ENCODE assay signal across 19 cellular contexts in genomic region chr2:34332813-34333212, GRCh38.
DNase-seq lines count a peak whose midpoint lies in the region; ATAC-seq, FAIRE-seq and TF ChIP-seq lines count a peak whose summit lies in the region.
"Had no signal": no experiment of that assay in that cellular context is flagged by ENCODE, and none has a peak within 500 bp of the region (broad histone marks: within the 10 kb centered on the region; RNA-seq: fewer than 3 reads in every experiment).

No MANE protein-coding gene starts in this region.

- H3K36me3 Mint-ChIP-seq in Calu3 (ENCODE audit: insufficient read depth, unreplicated experiment): no peaks in the 10 kb centered on the region
- H3K36me3 Mint-ChIP-seq: CD8-positive, alpha-beta T cell had no signal

- ATAC-seq in left lobe of liver: no peak
- ATAC-seq: CD8-positive, alpha-beta T cell; GM23338; HCT116 had no signal

- BruUV-seq in Calu3 (replicated peaks; lab: Mats Ljungman, UMichigan): no TSS peak

- no peak overlapping the region for H3K4me3 Mint-ChIP-seq in Calu3 (ENCODE audit: low read depth, unreplicated experiment)
- H3K4me3 Mint-ChIP-seq: B cell; CD8-positive, alpha-beta T cell; GM23338; HFFc6 had no signal

- H3K27me3 Mint-ChIP-seq in Calu3 (ENCODE audit: unreplicated experiment): no peaks in the 10 kb centered on the region
- H3K27me3 Mint-ChIP-seq: B cell had no signal

- intact Hi-C loops in Calu3 (cut with micrococcal nuclease; ENCODE audit: unreplicated experiment): no loop called here

- H3K27ac Mint-ChIP-seq in Calu3 (ENCODE audit: unreplicated experiment): no peak overlapping the region
- H3K27ac Mint-ChIP-seq: B cell; CD8-positive, alpha-beta T cell; GM23338; HFFc6 had no signal

- FAIRE-seq in RCC 7860 (lab: Jason Lieb, UNC): peak; percentile 77
- FAIRE-seq: GM12892, GM18507, HTR-8/SVneo had no signal

- H3K4me1 Mint-ChIP-seq in Calu3 (ENCODE audit: low read depth, unreplicated experiment): no peaks in the 10 kb centered on the region
- H3K4me1 Mint-ChIP-seq: B cell, GM23338 had no signal

- CTCF ChIA-PET in Calu3 (lab: Charles Lee): interaction anchor here (0.7 kb wide), 1 partner anchor 36 kb away, joined by 3 read pairs; no protein-coding TSS in a partner anchor

- no peak for TF ChIP-seq CTCF in Calu3 (IDR thresholded peaks at IDR 0.05; ENCODE audit: unreplicated experiment)

- H3K9me3 Mint-ChIP-seq in Calu3 (ENCODE audit: low read depth, unreplicated experiment): peaks cover 14% of the 10 kb centered on the region
- H3K9me3 Mint-ChIP-seq: GM23338 had no signal

- peak; percentile 25 for DNase-seq in RCC 7860 (ENCODE audit: low spot score)
- peak; percentile 23 for DNase-seq in glomerular visceral epithelial cell (ENCODE audit: extremely low spot score)
- DNase-seq in left kidney (ENCODE audit: low read depth, low spot score): peak; percentile 10
- DNase-seq in renal cortical epithelial cell (ENCODE audit: low read depth): peak; percentile 78
- no peak for DNase-seq in Calu3
- DNase-seq in left lobe of liver (ENCODE audit: low spot score): no peak
- DNase-seq in stimulated activated naive CD4-positive, alpha-beta T cell (lab: John Stamatoyannopoulos, UW): no peak
- DNase-seq: CD8-positive, alpha-beta T cell; DMS 273 treated with DMSO at 0.1 percent for 48 hours; GDM1; H7; HFFc6; IMR-90 had no signal

Comparison
In these comparisons a context has a peak if more than half of its experiments do, and no peak if none do; other contexts are left out.
1. DNase-seq: peak in RCC 7860 (single experiment), glomerular visceral epithelial cell (single experiment), left kidney (single experiment) and renal cortical epithelial cell (single experiment); none in Calu3 (single experiment), left lobe of liver (single experiment) and stimulated activated naive CD4-positive, alpha-beta T cell (0 of 6).